In genomic region chr6:26312096-26312463, GRCh38 we compare ENCODE assay signal across 9 cellular contexts. TPM values are rescaled to one million over a fixed set of nuclear protein-coding genes. Genes with fewer than 3 reads are reported as not detected.
DNase-seq lines count a peak whose midpoint lies in the region; ATAC-seq, FAIRE-seq and TF ChIP-seq lines count a peak whose summit lies in the region.
"Had no signal": no experiment of that assay in that cellular context is flagged by ENCODE, and none has a peak within 500 bp of the region (broad histone marks: within the 10 kb centered on the region; RNA-seq: fewer than 3 reads in every experiment).

No MANE protein-coding gene starts in this region.

- no peak for TF ChIP-seq POLR2A in lower leg skin (IDR thresholded peaks at IDR 0.05)

- peak overlapping the region; percentile 89 for H3K4me2 ChIP-seq in astrocyte (ENCODE audit: low read length)

- peaks cover 19% of the 10 kb centered on the region for H3K4me1 Mint-ChIP-seq in astrocyte (ENCODE audit: low read depth, unreplicated experiment)

- WGBS in lower leg skin, 2 donors = 1% methylated on average over 6 of the region's 6 CpGs
- 4 to 5% methylated on average over 6 of the region's 6 CpGs for WGBS in aorta, 2 donors
- 3 to 6% (median 4%) methylated on average over 6 of the region's 6 CpGs for WGBS in small intestine, 3 donors

- H3K4me3 ChIP-seq in AG04450 (ENCODE audit: low read depth, low read length) (peak overlapping the region; percentile 56), HFF-Myc (replicated peaks; ENCODE audit: low read depth, low read length) (peak overlapping the region; percentile 57), astrocyte (ENCODE audit: insufficient read depth, low read depth, low read length) (peak overlapping the region; percentile 88), lower leg skin (ENCODE audit: low read depth, poor library complexity, severe bottlenecking) (peak overlapping the region; percentile 15), aorta (ENCODE audit: low read length in 2 of 2) (peak overlapping the region; percentile 26 to 58), small intestine (ENCODE audit: low read depth in 1 of 2, low read length in 2 of 2) (no peak overlapping the region)

- H3K27me3 ChIP-seq in AG04450 (ENCODE audit: control insufficient read depth, insufficient read depth, low read length) (no peaks in the 10 kb centered on the region), astrocyte (ENCODE audit: insufficient read depth, low read length) (no peaks in the 10 kb centered on the region), aorta (ENCODE audit: control insufficient read depth in 1 of 2, insufficient read depth in 2 of 2, low read length in 1 of 2) (no peaks in the 10 kb centered on the region), small intestine (ENCODE audit: control insufficient read depth in 2 of 2, insufficient read depth in 2 of 2, low read length in 2 of 2) (no peaks in the 10 kb centered on the region)

- POLR2A ChIA-PET in AG04450 (lab: Yijun Ruan, JAX) = no interaction called here

- H2AFZ ChIP-seq in astrocyte (ENCODE audit: low read depth, low read length) = peak overlapping the region; percentile 6

- H4K20me1 ChIP-seq in astrocyte (ENCODE audit: insufficient read depth, low read length) = peaks cover 3% of the 10 kb centered on the region

- H3K27me3 Mint-ChIP-seq in astrocyte (ENCODE audit: low read depth, unreplicated experiment) = no peaks in the 10 kb centered on the region

- CTCF ChIA-PET in AG04450 (lab: Charles Lee) = interaction anchor here (1.0 kb wide), 2 partner anchors 10 to 284 kb away, joined by 3 read pairs; no protein-coding TSS in a partner anchor

- no peaks in the 10 kb centered on the region for H3K36me3 ChIP-seq in astrocyte (ENCODE audit: insufficient read depth, low read length)
- H3K36me3 ChIP-seq in aorta (ENCODE audit: control insufficient read depth in 1 of 2, insufficient read depth in 2 of 2, low read length in 1 of 2) = no peaks in the 10 kb centered on the region
- H3K36me3 ChIP-seq in small intestine (ENCODE audit: control insufficient read depth in 2 of 2, insufficient read depth in 2 of 2, low read length in 2 of 2) = no peaks in the 10 kb centered on the region
- H3K36me3 ChIP-seq: neutrophil had no signal

- H3K27ac ChIP-seq in AG04450 (ENCODE audit: low read depth, low read length) (peak overlapping the region; percentile 53), astrocyte (ENCODE audit: low read depth, low read length) (peak overlapping the region; percentile 12), aorta (ENCODE audit: low read depth in 1 of 2, low read length in 2 of 2) (peak overlapping the region in 1 of 2 donors; percentile 57), small intestine (ENCODE audit: low read depth in 1 of 2, low read length in 1 of 2) (peak overlapping the region in 1 of 2 donors; percentile 72)
- H3K27ac ChIP-seq: neutrophil had no signal

- H3K9ac ChIP-seq in astrocyte (ENCODE audit: low read length) = peak overlapping the region; percentile 54

- DNase-seq in AG04450 (ENCODE audit: low read depth, low spot score) (no peak), HFF-Myc (ENCODE audit: extremely low read depth, low read depth) (no peak), astrocyte (ENCODE audit: low read depth) (no peak), lower leg skin (ENCODE audit: low spot score in 2 of 2) (no peak), aorta (no peak), small intestine (no peak), cerebellum (ENCODE audit: low spot score) (no peak)

- intact Hi-C loops in lower leg skin (cut with DNase I; ENCODE audit: low total_unique reads) (no loop called here), aorta (cut with DNase I) (loop anchor here in 1 of 2 donors (2.0 kb wide), 1 partner anchor 25 kb away; no protein-coding TSS in a partner anchor)

- TF ChIP-seq CTCF in AG04450 (IDR thresholded peaks at IDR 0.05; ENCODE audit: low read depth, low read length) (no peak), HFF-Myc (IDR thresholded peaks at IDR 0.05; ENCODE audit: low read depth, low read length, missing control alignments) (no peak), astrocyte (IDR thresholded peaks at IDR 0.05; ENCODE audit: insufficient read depth, low read depth, low read length) (no peak), lower leg skin (IDR thresholded peaks at IDR 0.05) (no peak)

- FAIRE-seq in astrocyte (lab: Jason Lieb, UNC) (no peak), small intestine (lab: Jason Lieb, UNC) (no peak)

- H3K9me3 ChIP-seq in AG04450 (ENCODE audit: control insufficient read depth, insufficient read depth, low read length) = no peaks in the 10 kb centered on the region
- no peaks in the 10 kb centered on the region for H3K9me3 ChIP-seq in astrocyte (ENCODE audit: insufficient read depth, low read depth, low read length)
- H3K9me3 ChIP-seq in aorta (ENCODE audit: control insufficient read depth, low read length) = no peaks in the 10 kb centered on the region
- no peaks in the 10 kb centered on the region for H3K9me3 ChIP-seq in small intestine (ENCODE audit: control insufficient read depth, low read depth)
- H3K9me3 ChIP-seq: neutrophil had no signal

- ATAC-seq in aorta (ENCODE audit: low FRiP score) (no peak), GM19452 (IDR thresholded peaks at IDR 0.05; ENCODE audit: unreplicated experiment) (no peak)

- H3K4me3 Mint-ChIP-seq in astrocyte (ENCODE audit: unreplicated experiment) = peak overlapping the region; percentile 89

- H3K9me3 Mint-ChIP-seq in astrocyte (ENCODE audit: unreplicated experiment) = no peaks in the 10 kb centered on the region

- peak overlapping the region; percentile 66 for H3K27ac Mint-ChIP-seq in astrocyte (ENCODE audit: unreplicated experiment)

- no peaks in the 10 kb centered on the region for H3K79me2 ChIP-seq in astrocyte (ENCODE audit: insufficient read depth, low read length)

- no peaks in the 10 kb centered on the region for H3K36me3 Mint-ChIP-seq in astrocyte (ENCODE audit: low read depth, unreplicated experiment)

- peaks cover 16% of the 10 kb centered on the region for H3K4me1 ChIP-seq in astrocyte (ENCODE audit: insufficient read depth, low read length)
- H3K4me1 ChIP-seq in aorta (ENCODE audit: control insufficient read depth in 1 of 2, insufficient read depth in 2 of 2, low read length in 2 of 2) = no peaks in the 10 kb centered on the region
- H3K4me1 ChIP-seq in small intestine (ENCODE audit: control insufficient read depth in 2 of 2, insufficient read depth in 1 of 2, low read depth in 1 of 2, low read length in 1 of 2) = no peaks in the 10 kb centered on the region

RNA-seq across cellular contexts. Expression of gene BTN3A2, which starts 52.9 kb away (rescaled TPM):
- 41.2 TPM in 2 replicates for polyA plus RNA-seq in AG04450 (2011; rRNA removed)
- polyA minus RNA-seq in AG04450 (2011; rRNA and poly(A)+ RNA removed) = 25.8 and 27.3 TPM in 2 replicates
- 31.7 and 34.1 TPM in 2 replicates for total RNA-seq in astrocyte
- total RNA-seq in lower leg skin = 10 to 100 TPM in 3 of 4 donors, 1 to 10 TPM in 1; 9.9 to 26.8 (median 18.5) TPM
- total RNA-seq in aorta = 10 to 100 TPM; 12.8 to 53.7 TPM
- polyA plus RNA-seq in aorta = 10 to 100 TPM in 1 of 2 donors, 1 to 10 TPM in 1; 9.1 to 18.2 TPM
- 10 to 100 TPM; 17.7 to 37.1 (median 29.5) TPM for polyA plus RNA-seq in small intestine
- total RNA-seq in cerebellum = 2.4 TPM

Comparison
In these comparisons a context has a peak if more than half of its experiments do, and no peak if none do; other contexts are left out.
1. H3K4me3 ChIP-seq: peak in AG04450 (single experiment), HFF-Myc (single experiment), astrocyte (single experiment), lower leg skin (single experiment) and aorta (2 of 2); none in small intestine (0 of 2).